13 cellular contexts compared by ENCODE assay signal in genomic region chr2:119364798-119365197, GRCh38. TPM values are rescaled to one million over a fixed set of nuclear protein-coding genes. Genes with fewer than 3 reads are reported as not detected.
DNase-seq lines count a peak whose midpoint lies in the region; ATAC-seq, FAIRE-seq and TF ChIP-seq lines count a peak whose summit lies in the region.
"Had no signal": no experiment of that assay in that cellular context is flagged by ENCODE, and none has a peak within 500 bp of the region (broad histone marks: within the 10 kb centered on the region; RNA-seq: fewer than 3 reads in every experiment).

No MANE protein-coding gene starts in this region.

- DNase-seq in Calu3 (no peak), LNCaP clone FGC (ENCODE audit: low read depth) (no peak), astrocyte (ENCODE audit: low read depth) (no peak), SJCRH30 (no peak), NCI-H2029 (lab: John Stamatoyannopoulos, UW) (no peak)
- DNase-seq: NCI-H1417; stimulated activated CD4-positive, alpha-beta T cell treated with anti-CD3 and anti-CD28 coated beads, Interleukin-1b, Interleukin-23, amount 100 ng/mL, for 48 hours; SW 1271 had no signal

- no peak for FAIRE-seq in astrocyte (lab: Jason Lieb, UNC)
- FAIRE-seq: islet of Langerhans had no signal

- H3K9me3 ChIP-seq in astrocyte (ENCODE audit: insufficient read depth, low read depth, low read length) (no peaks in the 10 kb centered on the region), neural cell (ENCODE audit: low read length) (no peaks in the 10 kb centered on the region), SJCRH30 (replicated peaks) (no peaks in the 10 kb centered on the region)
- H3K9me3 ChIP-seq: esophagus muscularis mucosa had no signal

- H3K27ac Mint-ChIP-seq in Calu3 (ENCODE audit: unreplicated experiment) (no peak overlapping the region), astrocyte (ENCODE audit: unreplicated experiment) (no peak overlapping the region)

- BruUV-seq in Calu3 (replicated peaks; lab: Mats Ljungman, UMichigan): no TSS peak

- H3K27me3 Mint-ChIP-seq in Calu3 (ENCODE audit: unreplicated experiment): no peaks in the 10 kb centered on the region
- H3K27me3 Mint-ChIP-seq in astrocyte (ENCODE audit: low read depth, unreplicated experiment): no peaks in the 10 kb centered on the region

- no peak overlapping the region for H3K4me2 ChIP-seq in astrocyte (ENCODE audit: low read length)
- H3K4me2 ChIP-seq in neural cell (ENCODE audit: low read length): no peak overlapping the region

- H3F3A ChIP-seq in neural cell (ENCODE audit: insufficient read depth, low read length, poor library complexity, severe bottlenecking): no peaks in the 10 kb centered on the region

- H3K4me3 ChIP-seq in LNCaP clone FGC (ENCODE audit: low read depth, low read length) (peak overlapping the region; percentile 81), astrocyte (ENCODE audit: insufficient read depth, low read depth, low read length) (no peak overlapping the region), neural cell (ENCODE audit: low read length) (peak overlapping the region; percentile 87), SJCRH30 (no peak overlapping the region)

- TF ChIP-seq CTCF in Calu3 (IDR thresholded peaks at IDR 0.05; ENCODE audit: unreplicated experiment): no peak
- no peak for TF ChIP-seq CTCF in LNCaP clone FGC (IDR thresholded peaks at IDR 0.05; ENCODE audit: control insufficient read depth, extremely low read depth, insufficient read depth)
- no peak for TF ChIP-seq CTCF in astrocyte (IDR thresholded peaks at IDR 0.05; ENCODE audit: insufficient read depth, low read depth, low read length)
- TF ChIP-seq CTCF in neural cell (IDR thresholded peaks at IDR 0.05; ENCODE audit: poor library complexity, severe bottlenecking): no peak

- intact Hi-C loops in Calu3 (cut with micrococcal nuclease; ENCODE audit: unreplicated experiment): no loop called here

- H2AFZ ChIP-seq in astrocyte (ENCODE audit: low read depth, low read length) (no peak overlapping the region), neural cell (ENCODE audit: low read depth, low read length) (no peak overlapping the region)

- peaks cover 10% of the 10 kb centered on the region for H3K4me1 ChIP-seq in astrocyte (ENCODE audit: insufficient read depth, low read length)
- peaks cover 7% of the 10 kb centered on the region; the same call in 1 of the 2 replicates for H3K4me1 ChIP-seq in SJCRH30

- no peak overlapping the region for H3K27ac ChIP-seq in astrocyte (ENCODE audit: low read depth, low read length)
- no peak overlapping the region for H3K27ac ChIP-seq in neural cell (ENCODE audit: low read length)
- no peak overlapping the region for H3K27ac ChIP-seq in SJCRH30

- H3K4me1 Mint-ChIP-seq in Calu3 (ENCODE audit: low read depth, unreplicated experiment) (peaks cover 23% of the 10 kb centered on the region), astrocyte (ENCODE audit: low read depth, unreplicated experiment) (peaks cover 12% of the 10 kb centered on the region)

- H3K9ac ChIP-seq in astrocyte (ENCODE audit: low read length): no peak overlapping the region
- H3K9ac ChIP-seq in neural cell (ENCODE audit: low read length): no peak overlapping the region

- ATAC-seq in GM21367 (IDR thresholded peaks at IDR 0.05; ENCODE audit: unreplicated experiment) (no peak), HG02981 (IDR thresholded peaks at IDR 0.05; ENCODE audit: unreplicated experiment) (no peak)

- peaks cover 10% of the 10 kb centered on the region for H3K36me3 ChIP-seq in astrocyte (ENCODE audit: insufficient read depth, low read length)
- H3K36me3 ChIP-seq in neural cell (ENCODE audit: insufficient read depth, low read length): no peaks in the 10 kb centered on the region
- H3K36me3 ChIP-seq in SJCRH30: peaks cover 16% of the 10 kb centered on the region

- H3K9me3 Mint-ChIP-seq in Calu3 (ENCODE audit: low read depth, unreplicated experiment) (no peaks in the 10 kb centered on the region), astrocyte (ENCODE audit: unreplicated experiment) (no peaks in the 10 kb centered on the region)

- peaks cover 38% of the 10 kb centered on the region for H3K36me3 Mint-ChIP-seq in Calu3 (ENCODE audit: insufficient read depth, unreplicated experiment)
- no peaks in the 10 kb centered on the region for H3K36me3 Mint-ChIP-seq in astrocyte (ENCODE audit: low read depth, unreplicated experiment)

- CTCF ChIA-PET in Calu3 (lab: Charles Lee): no interaction called here

- peak overlapping the region; percentile 60 for H3K4me3 Mint-ChIP-seq in Calu3 (ENCODE audit: low read depth, unreplicated experiment)
- peak overlapping the region; percentile 99 for H3K4me3 Mint-ChIP-seq in astrocyte (ENCODE audit: unreplicated experiment)

- H3K27me3 ChIP-seq in astrocyte (ENCODE audit: insufficient read depth, low read length): no peaks in the 10 kb centered on the region
- H3K27me3 ChIP-seq in neural cell (ENCODE audit: insufficient read depth, low read depth, low read length): no peaks in the 10 kb centered on the region
- no peaks in the 10 kb centered on the region for H3K27me3 ChIP-seq in SJCRH30
- H3K27me3 ChIP-seq: esophagus muscularis mucosa had no signal

- no peak for TF ChIP-seq EP300 in neural cell (conservative IDR thresholded peaks at IDR 0.05; ENCODE audit: poor library complexity, severe bottlenecking)

- H4K20me1 ChIP-seq in astrocyte (ENCODE audit: insufficient read depth, low read length): peaks cover 21% of the 10 kb centered on the region
- no peaks in the 10 kb centered on the region for H4K20me1 ChIP-seq in neural cell (ENCODE audit: insufficient read depth)

- H3K79me2 ChIP-seq in astrocyte (ENCODE audit: insufficient read depth, low read length) (peaks cover 45% of the 10 kb centered on the region), neural cell (replicated peaks; ENCODE audit: insufficient read depth, low read length) (peaks cover 17% of the 10 kb centered on the region)

- H3K9me2 ChIP-seq in neural cell (ENCODE audit: insufficient read depth, low read length): no peaks in the 10 kb centered on the region

- no peak for TF ChIP-seq RAD21 in neural cell (conservative IDR thresholded peaks at IDR 0.05)

TF ChIP-seq in neural cell, 6 proteins besides CTCF, POLR2A, EP300 and RAD21:
- TF ChIP-seq MXI1 (conservative IDR thresholded peaks at IDR 0.05; ENCODE audit: poor library complexity, severe bottlenecking) (no peak), TAF1 (IDR thresholded peaks at IDR 0.05; ENCODE audit: low read depth) (no peak), EZH2 (IDR thresholded peaks at IDR 0.05; ENCODE audit: borderline replicate concordance, insufficient read depth, low read length, poor library complexity, severe bottlenecking) (no peak), POLR2AphosphoS5 (IDR thresholded peaks at IDR 0.05) (no peak), SMC3 (conservative IDR thresholded peaks at IDR 0.05; ENCODE audit: poor library complexity) (no peak)
- TF ChIP-seq, protein P1, sequence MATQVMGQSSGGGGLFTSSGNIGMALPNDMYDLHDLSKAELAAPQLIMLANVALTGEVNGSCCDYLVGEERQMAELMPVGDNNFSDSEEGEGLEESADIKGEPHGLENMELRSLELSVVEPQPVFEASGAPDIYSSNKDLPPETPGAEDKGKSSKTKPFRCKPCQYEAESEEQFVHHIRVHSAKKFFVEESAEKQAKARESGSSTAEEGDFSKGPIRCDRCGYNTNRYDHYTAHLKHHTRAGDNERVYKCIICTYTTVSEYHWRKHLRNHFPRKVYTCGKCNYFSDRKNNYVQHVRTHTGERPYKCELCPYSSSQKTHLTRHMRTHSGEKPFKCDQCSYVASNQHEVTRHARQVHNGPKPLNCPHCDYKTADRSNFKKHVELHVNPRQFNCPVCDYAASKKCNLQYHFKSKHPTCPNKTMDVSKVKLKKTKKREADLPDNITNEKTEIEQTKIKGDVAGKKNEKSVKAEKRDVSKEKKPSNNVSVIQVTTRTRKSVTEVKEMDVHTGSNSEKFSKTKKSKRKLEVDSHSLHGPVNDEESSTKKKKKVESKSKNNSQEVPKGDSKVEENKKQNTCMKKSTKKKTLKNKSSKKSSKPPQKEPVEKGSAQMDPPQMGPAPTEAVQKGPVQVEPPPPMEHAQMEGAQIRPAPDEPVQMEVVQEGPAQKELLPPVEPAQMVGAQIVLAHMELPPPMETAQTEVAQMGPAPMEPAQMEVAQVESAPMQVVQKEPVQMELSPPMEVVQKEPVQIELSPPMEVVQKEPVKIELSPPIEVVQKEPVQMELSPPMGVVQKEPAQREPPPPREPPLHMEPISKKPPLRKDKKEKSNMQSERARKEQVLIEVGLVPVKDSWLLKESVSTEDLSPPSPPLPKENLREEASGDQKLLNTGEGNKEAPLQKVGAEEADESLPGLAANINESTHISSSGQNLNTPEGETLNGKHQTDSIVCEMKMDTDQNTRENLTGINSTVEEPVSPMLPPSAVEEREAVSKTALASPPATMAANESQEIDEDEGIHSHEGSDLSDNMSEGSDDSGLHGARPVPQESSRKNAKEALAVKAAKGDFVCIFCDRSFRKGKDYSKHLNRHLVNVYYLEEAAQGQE (IDR thresholded peaks at IDR 0.05; ENCODE audit: borderline replicate concordance): no peak
TF ChIP-seq in neural cell: peak in this region for 0.

RNA-seq across cellular contexts. Expression of gene C2orf76, which starts 1.8 kb away (rescaled TPM):
- total RNA-seq in Calu3 (2022): 5.5 and 7.1 TPM in 2 replicates
- total RNA-seq in astrocyte: 8.1 and 9.2 TPM in 2 replicates
- polyA plus RNA-seq in neural cell: 33.8 and 37.7 TPM in 2 replicates
- 10.7 and 14.6 TPM in 2 replicates for polyA minus RNA-seq in neural cell
- total RNA-seq in SJCRH30 (2014; rRNA removed; shearing (Covaris generic)): 4.2 and 7.0 TPM in 2 replicates

RNA-seq across cellular contexts. Expression of gene DBI, which starts 2.0 kb away (rescaled TPM):
- 185 and 222 TPM in 2 replicates for total RNA-seq in Calu3 (2022)
- 101 and 126 TPM in 2 replicates for total RNA-seq in astrocyte
- 70.0 and 110 TPM in 2 replicates for polyA plus RNA-seq in neural cell
- polyA minus RNA-seq in neural cell: 18.7 and 27.9 TPM in 2 replicates
- total RNA-seq in SJCRH30 (2014; rRNA removed; shearing (Covaris generic)): 326 and 328 TPM in 2 replicates

Comparison
In these comparisons a context has a peak if more than half of its experiments do, and no peak if none do; other contexts are left out.
1. H3K4me3 ChIP-seq: peak in LNCaP clone FGC (single experiment) and neural cell (single experiment); none in astrocyte (single experiment) and SJCRH30 (single experiment).